ENCODE assay signal across 25 cellular contexts in the genomic region with DNA sequence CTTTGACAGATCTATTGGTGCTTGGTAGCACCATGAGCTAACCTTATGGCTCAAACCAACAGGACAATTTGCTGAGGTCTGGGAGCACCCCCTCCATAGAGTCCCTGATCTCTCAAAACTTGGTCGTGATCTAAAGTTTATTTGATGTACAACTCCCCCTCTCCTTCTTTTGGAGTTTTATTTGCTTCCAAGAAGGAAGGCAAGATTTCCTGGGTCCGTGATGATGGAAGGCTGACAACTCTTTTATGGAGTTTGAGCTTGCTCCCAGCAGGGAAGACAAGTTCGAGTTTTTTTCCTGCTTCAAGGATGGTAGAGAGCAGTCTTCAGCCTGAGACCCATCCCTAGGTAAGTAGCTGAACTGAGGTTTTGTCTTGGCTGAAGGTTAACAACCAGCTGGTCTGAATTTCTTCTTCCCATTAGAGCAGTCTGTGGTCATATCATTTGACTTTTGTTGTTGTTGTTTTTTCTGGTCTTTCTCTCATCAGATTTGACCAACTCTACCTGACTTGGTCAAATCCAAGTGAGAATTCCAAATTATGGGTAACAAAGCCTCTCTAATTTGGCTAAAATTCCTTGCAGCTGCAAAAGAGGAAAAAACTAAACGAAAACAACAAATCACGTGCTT. TPM values are rescaled to one million over a fixed set of nuclear protein-coding genes. Genes with fewer than 3 reads are reported as not detected.
DNase-seq lines count a peak whose midpoint lies in the region; ATAC-seq and TF ChIP-seq lines count a peak whose summit lies in the region.
"Had no signal": no experiment of that assay in that cellular context is flagged by ENCODE, and none has a peak within 500 bp of the region (broad histone marks: within the 10 kb centered on the region; RNA-seq: fewer than 3 reads in every experiment).

No MANE protein-coding gene starts in this region.

- 78 to 81% methylated on average over 5 of the region's 5 CpGs for WGBS in endodermal cell (ENCODE audit: insufficient coverage in 1 of 2, insufficient read length in 1 of 2), 2 experiments

- H3K36me3 ChIP-seq in BLaER1 (peaks cover 29% of the 10 kb centered on the region), endodermal cell (ENCODE audit: control insufficient read depth, insufficient read depth, low read length) (no peaks in the 10 kb centered on the region)

- H3K9me3 Mint-ChIP-seq in endodermal cell (peaks cover 19% of the 10 kb centered on the region), nephron progenitor cell (no peaks in the 10 kb centered on the region)
- H3K9me3 Mint-ChIP-seq in activated naive CD8-positive, alpha-beta T cell treated with anti-CD3 and anti-CD28 coated beads, Interleukin-2, amount 50 U/mL, for 24 hours: no peaks in the 10 kb centered on the region
- H3K9me3 Mint-ChIP-seq: CD4-positive, alpha-beta memory T cell had no signal

- H3K9me3 ChIP-seq in BLaER1 (peaks cover 34% of the 10 kb centered on the region), endodermal cell (ENCODE audit: control insufficient read depth, low read length) (peaks cover 12% of the 10 kb centered on the region)
- H3K9me3 ChIP-seq: SK-N-SH had no signal

- H3K36me3 Mint-ChIP-seq in endodermal cell (ENCODE audit: low read depth) (peaks cover 8% of the 10 kb centered on the region), nephron progenitor cell (ENCODE audit: low read depth) (peaks cover 10% of the 10 kb centered on the region)
- peaks cover 5% of the 10 kb centered on the region for H3K36me3 Mint-ChIP-seq in activated naive CD8-positive, alpha-beta T cell treated with anti-CD3 and anti-CD28 coated beads, Interleukin-2, amount 50 U/mL, for 24 hours (ENCODE audit: low read depth)

- no peak overlapping the region for H3K4me2 ChIP-seq in BLaER1
- H3K4me2 ChIP-seq: BLaER1 treated with 17β-estradiol and CSF1 and Interleukin-3, amounts not matched to agents 10 nM and 100 nM; SK-N-SH had no signal

- H3K27me3 Mint-ChIP-seq in endodermal cell (ENCODE audit: insufficient read depth) (no peaks in the 10 kb centered on the region), nephron progenitor cell (ENCODE audit: low read depth, poor library complexity) (peaks cover 6% of the 10 kb centered on the region)
- no peaks in the 10 kb centered on the region for H3K27me3 Mint-ChIP-seq in activated naive CD8-positive, alpha-beta T cell treated with anti-CD3 and anti-CD28 coated beads, Interleukin-2, amount 50 U/mL, for 24 hours
- H3K27me3 Mint-ChIP-seq: CD4-positive, alpha-beta memory T cell had no signal

- H3K27ac Mint-ChIP-seq in endodermal cell: peak overlapping the region; percentile 0
- peak overlapping the region; percentile 0 for H3K27ac Mint-ChIP-seq in nephron progenitor cell
- no peak overlapping the region for H3K27ac Mint-ChIP-seq in activated naive CD8-positive, alpha-beta T cell treated with anti-CD3 and anti-CD28 coated beads, Interleukin-2, amount 50 U/mL, for 24 hours
- H3K27ac Mint-ChIP-seq: CD4-positive, alpha-beta memory T cell had no signal

- H3K27ac ChIP-seq in BLaER1: 0 out of 2 replicates have a peak overlapping the region, but pooled peaks have one; percentile 7
- no peak overlapping the region for H3K27ac ChIP-seq in endodermal cell (ENCODE audit: low read depth, low read length)
- H3K27ac ChIP-seq: BLaER1 treated with 17β-estradiol and CSF1 and Interleukin-3, amounts not matched to agents 10 nM and 100 nM had no signal

- no peak for ATAC-seq in activated naive CD8-positive, alpha-beta T cell treated with anti-CD3 and anti-CD28 coated beads, Interleukin-2, amount 50 U/mL, for 24 hours
- ATAC-seq: HCT116 had no signal

- peak; percentile 3 for DNase-seq in H4 (ENCODE audit: low spot score)
- peak; percentile 41 for DNase-seq in endodermal cell
- no peak for DNase-seq in nephron progenitor cell
- no peak for DNase-seq in NCI-H146 treated with DMSO at 0.1 percent for 48 hours (lab: John Stamatoyannopoulos, UW; ENCODE audit: unreplicated experiment)
- no peak for DNase-seq in cortex of kidney (lab: John Stamatoyannopoulos, UW)
- no peak for DNase-seq in activated naive CD8-positive, alpha-beta T cell treated with anti-CD3 and anti-CD28 coated beads, Interleukin-2, amount 50 U/mL, for 24 hours
- DNase-seq in NCI-H1417 treated with DMSO at 0.1 percent for 48 hours (lab: John Stamatoyannopoulos, UW): no peak
- DNase-seq: CD4-positive, alpha-beta memory T cell; DMS153; DND-41; KG1; MG63; NCI-H1105 treated with DMSO at 0.1 percent for 48 hours; NCI-H1694; NCI-H2029 treated with DMSO at 0.1 percent for 48 hours; NCI-H2171; NCI-H226; NCI-H510A; NCI-H69; OCI-M1; SK-N-SH; SW 1271 had no signal

- H3K4me3 ChIP-seq in BLaER1 (no peak overlapping the region), endodermal cell (ENCODE audit: low read length) (no peak overlapping the region)
- H3K4me3 ChIP-seq: BLaER1 treated with 17β-estradiol and CSF1 and Interleukin-3, amounts not matched to agents 10 nM and 100 nM; MG63 had no signal

- peaks cover 5% of the 10 kb centered on the region; the same call in 1 of the 2 replicates for H3K4me1 ChIP-seq in BLaER1
- peaks cover 23% of the 10 kb centered on the region for H3K4me1 ChIP-seq in endodermal cell (ENCODE audit: control insufficient read depth, insufficient read depth, low read length)

- H3K4me1 Mint-ChIP-seq in endodermal cell (peaks cover 40% of the 10 kb centered on the region), nephron progenitor cell (peaks cover 29% of the 10 kb centered on the region)
- H3K4me1 Mint-ChIP-seq in activated naive CD8-positive, alpha-beta T cell treated with anti-CD3 and anti-CD28 coated beads, Interleukin-2, amount 50 U/mL, for 24 hours: peaks cover 8% of the 10 kb centered on the region
- H3K4me1 Mint-ChIP-seq: CD4-positive, alpha-beta memory T cell had no signal

- H3K27me3 ChIP-seq in BLaER1 (no peaks in the 10 kb centered on the region), endodermal cell (ENCODE audit: control insufficient read depth, insufficient read depth, low read length, poor library complexity, severe bottlenecking) (no peaks in the 10 kb centered on the region)
- H3K27me3 ChIP-seq: BLaER1 treated with 17β-estradiol and CSF1 and Interleukin-3, amounts not matched to agents 10 nM and 100 nM had no signal

- TF ChIP-seq CTCF in endodermal cell (conservative IDR thresholded peaks at IDR 0.05) (no peak), nephron progenitor cell (IDR thresholded peaks at IDR 0.05) (no peak)

- no peaks in the 10 kb centered on the region for H4K20me1 ChIP-seq in BLaER1
- H4K20me1 ChIP-seq: BLaER1 treated with 17β-estradiol and CSF1 and Interleukin-3, amounts not matched to agents 10 nM and 100 nM had no signal

- H3K4me3 Mint-ChIP-seq in endodermal cell (no peak overlapping the region), nephron progenitor cell (no peak overlapping the region)
- H3K4me3 Mint-ChIP-seq in activated naive CD8-positive, alpha-beta T cell treated with anti-CD3 and anti-CD28 coated beads, Interleukin-2, amount 50 U/mL, for 24 hours: no peak overlapping the region
- H3K4me3 Mint-ChIP-seq: CD4-positive, alpha-beta memory T cell had no signal

- H3K9ac ChIP-seq in BLaER1 (no peak overlapping the region), endodermal cell (ENCODE audit: extremely low read depth, low read length, poor library complexity, severe bottlenecking) (no peak overlapping the region)
- H3K9ac ChIP-seq: BLaER1 treated with 17β-estradiol and CSF1 and Interleukin-3, amounts not matched to agents 10 nM and 100 nM; SK-N-SH had no signal

RNA-seq across cellular contexts. Expression of a gene that starts 2.8 kb away (rescaled TPM):
- total RNA-seq in H4 (2014; rRNA removed; shearing (Covaris generic)): 0.17 and 0.39 TPM in 2 replicates
- total RNA-seq in endodermal cell: 1 to 10 TPM in 1 of 2 donors, under 1 TPM in 1; 0.89 to 1.3 TPM
- 0.89 TPM for polyA plus RNA-seq in endodermal cell (2013, experiment 1 of 2)
- 1.7 TPM for polyA plus RNA-seq in endodermal cell (2013, experiment 2 of 2)

Comparison
In these comparisons a context has a peak if more than half of its experiments do, and no peak if none do; other contexts are left out.
1. DNase-seq: peak in H4 (single experiment) and endodermal cell (single experiment); none in nephron progenitor cell (single experiment), NCI-H146 treated with DMSO at 0.1 percent for 48 hours (single experiment), cortex of kidney (single experiment), activated naive CD8-positive, alpha-beta T cell treated with anti-CD3 and anti-CD28 coated beads, Interleukin-2, amount 50 U/mL, for 24 hours (single experiment) and NCI-H1417 treated with DMSO at 0.1 percent for 48 hours (single experiment).